Comparison of ENCODE assay signal across 7 cellular contexts in genomic region chr16:4306439-4307214, GRCh38. TPM values are rescaled to one million over a fixed set of nuclear protein-coding genes. Genes with fewer than 3 reads are reported as not detected.
DNase-seq lines count a peak whose midpoint lies in the region; ATAC-seq and TF ChIP-seq lines count a peak whose summit lies in the region.

No MANE protein-coding gene starts in this region.

- H3K9me2 ChIP-seq in GM23338 (ENCODE audit: insufficient read depth), result no peaks in the 10 kb centered on the region

- no peak overlapping the region for H2AFZ ChIP-seq in GM23338
- no peak overlapping the region for H2AFZ ChIP-seq in OCI-LY3 (ENCODE audit: low read depth, low read length)

- peak overlapping the region; percentile 88 for H3K27ac ChIP-seq in GM23338 (ENCODE audit: low read depth)
- H3K27ac ChIP-seq in OCI-LY3 (ENCODE audit: low read length), result peak overlapping the region; percentile 53
- H3K27ac ChIP-seq in angular gyrus (ENCODE audit: low read depth, low read length), result peak overlapping the region; percentile 31
- H3K27ac ChIP-seq in temporal lobe (ENCODE audit: low read depth, low read length), result peak overlapping the region; percentile 69

- H3K27me3 ChIP-seq in GM23338 (ENCODE audit: insufficient read depth), result no peaks in the 10 kb centered on the region
- no peaks in the 10 kb centered on the region for H3K27me3 ChIP-seq in OCI-LY3 (ENCODE audit: low read depth, low read length)

- TF ChIP-seq CTCF in GM23338 (conservative IDR thresholded peaks at IDR 0.05; ENCODE audit: low read depth in 2 of 2) (no peak), OCI-LY3 (IDR thresholded peaks at IDR 0.05; ENCODE audit: low read depth, low read length) (no peak)

- peak overlapping the region; percentile 93 for H3K4me3 Mint-ChIP-seq in GM23338

- H3K4me3 ChIP-seq in GM23338, result peak overlapping the region; percentile 97
- peak overlapping the region; percentile 90 for H3K4me3 ChIP-seq in OCI-LY3 (ENCODE audit: low read length)

- H3K36me3 ChIP-seq in GM23338 (ENCODE audit: insufficient read depth), result 0 out of 2 replicates have a peak, but pooled peaks cover 8% of the 10 kb centered on the region
- peaks cover 11% of the 10 kb centered on the region for H3K36me3 ChIP-seq in OCI-LY3 (replicated peaks; ENCODE audit: low read depth, low read length)

- H4K20me1 ChIP-seq in GM23338 (replicated peaks; ENCODE audit: insufficient read depth) (no peaks in the 10 kb centered on the region; the same call in 1 of the 2 replicates), OCI-LY3 (ENCODE audit: insufficient read depth, low read length) (no peaks in the 10 kb centered on the region)

- H3K9ac ChIP-seq in OCI-LY3 (ENCODE audit: low read length), result peak overlapping the region; percentile 81

- peaks cover 23% of the 10 kb centered on the region; the same call in 1 of the 2 replicates for H3K4me1 ChIP-seq in GM23338 (ENCODE audit: insufficient read depth)
- H3K4me1 ChIP-seq in OCI-LY3 (ENCODE audit: low read length), result peaks cover 29% of the 10 kb centered on the region

- H3K79me2 ChIP-seq in GM23338 (replicated peaks; ENCODE audit: insufficient read depth), result peaks cover 23% of the 10 kb centered on the region
- peaks cover 19% of the 10 kb centered on the region for H3K79me2 ChIP-seq in OCI-LY3 (ENCODE audit: low read length)

- ATAC-seq in GM23338 (peak; percentile 8), GM19328 (IDR thresholded peaks at IDR 0.05; ENCODE audit: unreplicated experiment) (no peak)

- peaks cover 13% of the 10 kb centered on the region for H3K36me3 Mint-ChIP-seq in GM23338 (ENCODE audit: low read depth)

- H3K9me3 Mint-ChIP-seq in GM23338, result no peaks in the 10 kb centered on the region; the same call in 2 of the 3 replicates

- H3K4me1 Mint-ChIP-seq in GM23338, result peaks cover 42% of the 10 kb centered on the region

- peaks cover 34% of the 10 kb centered on the region for H3K27me3 Mint-ChIP-seq in GM23338 (ENCODE audit: insufficient read depth, low read depth, poor library complexity)

- H3K4me2 ChIP-seq in GM23338, result peak overlapping the region; percentile 100
- peak overlapping the region; percentile 96 for H3K4me2 ChIP-seq in OCI-LY3 (ENCODE audit: low read length)

- no peaks in the 10 kb centered on the region for H3K9me3 ChIP-seq in OCI-LY3 (ENCODE audit: insufficient read depth, low read length)

- H3F3A ChIP-seq in GM23338 (replicated peaks; ENCODE audit: low read depth), result peaks cover 37% of the 10 kb centered on the region

- H3K27ac Mint-ChIP-seq in GM23338, result peak overlapping the region; percentile 97

- DNase-seq in GM23338 (ENCODE audit: low spot score) (peak; percentile 50), left kidney (ENCODE audit: low read depth, low spot score) (peak; percentile 92), NCI-H774 (lab: John Stamatoyannopoulos, UW) (no peak)

TF ChIP-seq in GM23338, 12 proteins besides CTCF, POLR2A, EP300 and RAD21:
- TF ChIP-seq POLR2AphosphoS5 (IDR thresholded peaks at IDR 0.05; ENCODE audit: low read depth), result 0 out of 2 replicates have a peak, but pooled peaks have one; percentile 18
- TF ChIP-seq CREB1 (CRISPR knock-in tag; IDR thresholded peaks at IDR 0.05; ENCODE audit: low read depth), result no peak
- no peak for TF ChIP-seq STAT1 (IDR thresholded peaks at IDR 0.05; ENCODE audit: unreplicated experiment)
- no peak for TF ChIP-seq ZNF114 (CRISPR knock-in tag; IDR thresholded peaks at IDR 0.05)
- TF ChIP-seq, protein P1, sequence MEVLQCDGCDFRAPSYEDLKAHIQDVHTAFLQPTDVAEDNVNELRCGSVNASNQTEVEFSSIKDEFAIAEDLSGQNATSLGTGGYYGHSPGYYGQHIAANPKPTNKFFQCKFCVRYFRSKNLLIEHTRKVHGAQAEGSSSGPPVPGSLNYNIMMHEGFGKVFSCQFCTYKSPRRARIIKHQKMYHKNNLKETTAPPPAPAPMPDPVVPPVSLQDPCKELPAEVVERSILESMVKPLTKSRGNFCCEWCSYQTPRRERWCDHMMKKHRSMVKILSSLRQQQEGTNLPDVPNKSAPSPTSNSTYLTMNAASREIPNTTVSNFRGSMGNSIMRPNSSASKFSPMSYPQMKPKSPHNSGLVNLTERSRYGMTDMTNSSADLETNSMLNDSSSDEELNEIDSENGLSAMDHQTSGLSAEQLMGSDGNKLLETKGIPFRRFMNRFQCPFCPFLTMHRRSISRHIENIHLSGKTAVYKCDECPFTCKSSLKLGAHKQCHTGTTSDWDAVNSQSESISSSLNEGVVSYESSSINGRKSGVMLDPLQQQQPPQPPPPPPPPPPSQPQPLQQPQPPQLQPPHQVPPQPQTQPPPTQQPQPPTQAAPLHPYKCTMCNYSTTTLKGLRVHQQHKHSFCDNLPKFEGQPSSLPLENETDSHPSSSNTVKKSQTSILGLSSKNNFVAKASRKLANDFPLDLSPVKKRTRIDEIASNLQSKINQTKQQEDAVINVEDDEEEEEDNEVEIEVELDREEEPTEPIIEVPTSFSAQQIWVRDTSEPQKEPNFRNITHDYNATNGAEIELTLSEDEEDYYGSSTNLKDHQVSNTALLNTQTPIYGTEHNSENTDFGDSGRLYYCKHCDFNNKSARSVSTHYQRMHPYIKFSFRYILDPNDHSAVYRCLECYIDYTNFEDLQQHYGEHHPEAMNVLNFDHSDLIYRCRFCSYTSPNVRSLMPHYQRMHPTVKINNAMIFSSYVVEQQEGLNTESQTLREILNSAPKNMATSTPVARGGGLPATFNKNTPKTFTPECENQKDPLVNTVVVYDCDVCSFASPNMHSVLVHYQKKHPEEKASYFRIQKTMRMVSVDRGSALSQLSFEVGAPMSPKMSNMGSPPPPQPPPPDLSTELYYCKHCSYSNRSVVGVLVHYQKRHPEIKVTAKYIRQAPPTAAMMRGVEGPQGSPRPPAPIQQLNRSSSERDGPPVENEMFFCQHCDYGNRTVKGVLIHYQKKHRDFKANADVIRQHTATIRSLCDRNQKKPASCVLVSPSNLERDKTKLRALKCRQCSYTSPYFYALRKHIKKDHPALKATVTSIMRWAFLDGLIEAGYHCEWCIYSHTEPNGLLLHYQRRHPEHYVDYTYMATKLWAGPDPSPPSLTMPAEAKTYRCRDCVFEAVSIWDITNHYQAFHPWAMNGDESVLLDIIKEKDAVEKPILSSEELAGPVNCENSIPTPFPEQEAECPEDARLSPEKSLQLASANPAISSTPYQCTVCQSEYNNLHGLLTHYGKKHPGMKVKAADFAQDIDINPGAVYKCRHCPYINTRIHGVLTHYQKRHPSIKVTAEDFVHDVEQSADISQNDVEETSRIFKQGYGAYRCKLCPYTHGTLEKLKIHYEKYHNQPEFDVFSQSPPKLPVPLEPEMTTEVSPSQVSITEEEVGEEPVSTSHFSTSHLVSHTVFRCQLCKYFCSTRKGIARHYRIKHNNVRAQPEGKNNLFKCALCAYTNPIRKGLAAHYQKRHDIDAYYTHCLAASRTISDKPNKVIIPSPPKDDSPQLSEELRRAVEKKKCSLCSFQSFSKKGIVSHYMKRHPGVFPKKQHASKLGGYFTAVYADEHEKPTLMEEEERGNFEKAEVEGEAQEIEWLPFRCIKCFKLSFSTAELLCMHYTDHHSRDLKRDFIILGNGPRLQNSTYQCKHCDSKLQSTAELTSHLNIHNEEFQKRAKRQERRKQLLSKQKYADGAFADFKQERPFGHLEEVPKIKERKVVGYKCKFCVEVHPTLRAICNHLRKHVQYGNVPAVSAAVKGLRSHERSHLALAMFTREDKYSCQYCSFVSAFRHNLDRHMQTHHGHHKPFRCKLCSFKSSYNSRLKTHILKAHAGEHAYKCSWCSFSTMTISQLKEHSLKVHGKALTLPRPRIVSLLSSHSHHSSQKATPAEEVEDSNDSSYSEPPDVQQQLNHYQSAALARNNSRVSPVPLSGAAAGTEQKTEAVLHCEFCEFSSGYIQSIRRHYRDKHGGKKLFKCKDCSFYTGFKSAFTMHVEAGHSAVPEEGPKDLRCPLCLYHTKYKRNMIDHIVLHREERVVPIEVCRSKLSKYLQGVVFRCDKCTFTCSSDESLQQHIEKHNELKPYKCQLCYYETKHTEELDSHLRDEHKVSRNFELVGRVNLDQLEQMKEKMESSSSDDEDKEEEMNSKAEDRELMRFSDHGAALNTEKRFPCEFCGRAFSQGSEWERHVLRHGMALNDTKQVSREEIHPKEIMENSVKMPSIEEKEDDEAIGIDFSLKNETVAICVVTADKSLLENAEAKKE (CRISPR knock-in tag; IDR thresholded peaks at IDR 0.05), result no peak
- no peak for TF ChIP-seq JUNB (IDR thresholded peaks at IDR 0.05; ENCODE audit: unreplicated experiment)

RNA-seq across cellular contexts. Expression of gene GLIS2, which starts 9.2 kb away (rescaled TPM):
- 9.0 and 10.2 TPM in 2 replicates for total RNA-seq in GM23338 (2014; rRNA removed; shearing (Covaris generic))
- 8.2 and 8.8 TPM in 2 replicates for polyA plus RNA-seq in GM23338 (2016; fragmentation: Nextera tagmentation; extraction: Ambion mirVana)
- 5.7 TPM for total RNA-seq in temporal lobe

RNA-seq across cellular contexts. Expression of gene TFAP4, which starts 33.8 kb away (rescaled TPM):
- 19.3 and 20.7 TPM in 2 replicates for total RNA-seq in GM23338 (2014; rRNA removed; shearing (Covaris generic))
- polyA plus RNA-seq in GM23338 (2016; fragmentation: Nextera tagmentation; extraction: Ambion mirVana), result 8.6 and 9.6 TPM in 2 replicates
- total RNA-seq in temporal lobe, result 5.7 TPM

RNA-seq across cellular contexts. Expression of gene PAM16, which starts 44.5 kb away (rescaled TPM):
- total RNA-seq in GM23338 (2014; rRNA removed; shearing (Covaris generic)), result 84.1 and 113 TPM in 2 replicates
- polyA plus RNA-seq in GM23338 (2016; fragmentation: Nextera tagmentation; extraction: Ambion mirVana), result 283 and 331 TPM in 2 replicates
- total RNA-seq in temporal lobe, result 16.7 TPM

Comparison
In these comparisons a context has a peak if more than half of its experiments do, and no peak if none do; other contexts are left out.
1. H3K27ac ChIP-seq: peak in every context shown above with its lines; median percentile 88 in GM23338; 69 in temporal lobe; 53 in OCI-LY3; 31 in angular gyrus.